ENCODE assay signal across 1 cellular context in the genomic region with DNA sequence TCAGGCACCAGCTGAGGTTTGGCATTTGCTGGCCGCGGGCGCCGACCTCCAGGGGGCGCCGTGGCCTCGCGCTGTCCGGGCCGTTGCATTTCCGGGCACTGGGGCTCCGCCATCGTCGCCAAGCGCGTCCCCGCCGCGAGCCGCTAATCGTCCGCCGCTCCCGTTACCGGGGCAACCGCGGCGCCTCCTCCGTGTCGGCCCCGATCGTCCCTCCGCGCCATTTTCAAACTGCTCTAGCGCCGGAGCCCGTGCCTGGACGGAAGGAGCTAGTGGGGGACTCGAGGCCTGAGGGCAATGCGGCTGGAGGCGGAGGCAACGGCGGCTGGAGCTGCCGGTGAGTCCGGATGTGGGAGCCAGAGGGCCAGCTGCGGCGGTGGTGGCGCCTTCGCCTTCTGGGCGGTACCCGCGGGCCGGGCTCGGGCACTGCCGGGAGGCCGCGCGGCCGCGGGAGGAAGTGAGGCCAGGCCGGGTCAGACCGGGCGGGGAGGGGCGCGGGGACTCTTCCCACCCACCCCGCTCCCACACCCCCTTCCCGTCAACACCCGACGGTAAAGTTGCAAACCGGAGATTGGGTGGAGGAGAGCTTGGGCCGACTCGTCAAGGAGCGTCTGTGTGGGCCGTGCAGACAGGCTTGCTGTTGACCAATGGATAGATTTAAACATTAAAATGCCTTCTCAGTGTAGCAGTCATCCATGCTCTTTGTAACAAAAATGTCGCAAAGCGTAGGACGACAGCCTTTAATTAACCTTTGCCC.
TF ChIP-seq lines count a peak whose summit lies in the region.

A gene with protein sequence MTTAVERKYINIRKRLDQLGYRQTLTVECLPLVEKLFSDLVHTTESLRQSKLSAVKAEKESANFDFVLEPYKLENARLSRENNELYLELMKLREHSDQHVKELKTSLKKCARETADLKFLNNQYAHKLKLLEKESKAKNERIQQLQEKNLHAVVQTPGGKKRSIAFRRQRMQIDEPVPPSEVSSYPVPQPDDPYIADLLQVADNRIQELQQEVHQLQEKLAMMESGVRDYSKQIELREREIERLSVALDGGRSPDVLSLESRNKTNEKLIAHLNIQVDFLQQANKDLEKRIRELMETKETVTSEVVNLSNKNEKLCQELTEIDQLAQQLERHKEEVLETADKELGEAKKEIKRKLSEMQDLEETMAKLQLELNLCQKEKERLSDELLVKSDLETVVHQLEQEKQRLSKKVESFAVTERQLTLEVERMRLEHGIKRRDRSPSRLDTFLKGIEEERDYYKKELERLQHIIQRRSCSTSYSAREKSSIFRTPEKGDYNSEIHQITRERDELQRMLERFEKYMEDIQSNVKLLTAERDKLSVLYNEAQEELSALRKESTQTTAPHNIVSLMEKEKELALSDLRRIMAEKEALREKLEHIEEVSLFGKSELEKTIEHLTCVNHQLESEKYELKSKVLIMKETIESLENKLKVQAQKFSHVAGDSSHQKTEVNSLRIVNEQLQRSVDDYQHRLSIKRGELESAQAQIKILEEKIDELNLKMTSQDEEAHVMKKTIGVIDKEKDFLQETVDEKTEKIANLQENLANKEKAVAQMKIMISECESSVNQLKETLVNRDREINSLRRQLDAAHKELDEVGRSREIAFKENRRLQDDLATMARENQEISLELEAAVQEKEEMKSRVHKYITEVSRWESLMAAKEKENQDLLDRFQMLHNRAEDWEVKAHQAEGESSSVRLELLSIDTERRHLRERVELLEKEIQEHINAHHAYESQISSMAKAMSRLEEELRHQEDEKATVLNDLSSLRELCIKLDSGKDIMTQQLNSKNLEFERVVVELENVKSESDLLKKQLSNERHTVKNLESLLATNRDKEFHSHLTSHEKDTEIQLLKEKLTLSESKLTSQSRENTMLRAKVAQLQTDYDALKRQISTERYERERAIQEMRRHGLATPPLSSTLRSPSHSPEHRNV (plus strand): TSS at position 220 of the 754 bp plus-strand sequence. CDS start 3,186 bp downstream, outside the sequence.

TF ChIP-seq in HepG2, 621 proteins besides CTCF, POLR2A, EP300 and RAD21 (continued from another document and continues in another):
- TF ChIP-seq, protein P1, sequence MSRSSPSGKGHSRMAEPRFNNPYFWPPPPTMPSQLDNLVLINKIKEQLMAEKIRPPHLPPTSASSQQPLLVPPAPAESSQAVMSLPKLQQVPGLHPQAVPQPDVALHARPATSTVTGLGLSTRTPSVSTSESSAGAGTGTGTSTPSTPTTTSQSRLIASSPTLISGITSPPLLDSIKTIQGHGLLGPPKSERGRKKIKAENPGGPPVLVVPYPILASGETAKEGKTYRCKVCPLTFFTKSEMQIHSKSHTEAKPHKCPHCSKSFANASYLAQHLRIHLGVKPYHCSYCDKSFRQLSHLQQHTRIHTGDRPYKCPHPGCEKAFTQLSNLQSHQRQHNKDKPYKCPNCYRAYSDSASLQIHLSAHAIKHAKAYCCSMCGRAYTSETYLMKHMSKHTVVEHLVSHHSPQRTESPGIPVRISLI (CRISPR knock-in tag; IDR thresholded peaks at IDR 0.05; ENCODE audit: borderline replicate concordance): no peak
- TF ChIP-seq, protein P2, sequence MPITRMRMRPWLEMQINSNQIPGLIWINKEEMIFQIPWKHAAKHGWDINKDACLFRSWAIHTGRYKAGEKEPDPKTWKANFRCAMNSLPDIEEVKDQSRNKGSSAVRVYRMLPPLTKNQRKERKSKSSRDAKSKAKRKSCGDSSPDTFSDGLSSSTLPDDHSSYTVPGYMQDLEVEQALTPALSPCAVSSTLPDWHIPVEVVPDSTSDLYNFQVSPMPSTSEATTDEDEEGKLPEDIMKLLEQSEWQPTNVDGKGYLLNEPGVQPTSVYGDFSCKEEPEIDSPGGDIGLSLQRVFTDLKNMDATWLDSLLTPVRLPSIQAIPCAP (CRISPR knock-in tag; IDR thresholded peaks at IDR 0.05; ENCODE audit: low read depth): no peak
- no peak for TF ChIP-seq ZNF816 (CRISPR knock-in tag; IDR thresholded peaks at IDR 0.05; ENCODE audit: borderline replicate concordance)
- no peak for TF ChIP-seq STAT5B (CRISPR knock-in tag; IDR thresholded peaks at IDR 0.05)
- TF ChIP-seq CENPT (CRISPR knock-in tag; IDR thresholded peaks at IDR 0.05; ENCODE audit: low read depth): 0 out of 2 replicates have a peak, but pooled peaks have one; percentile 78
- TF ChIP-seq NFKB2 (CRISPR knock-in tag; IDR thresholded peaks at IDR 0.05; ENCODE audit: borderline replicate concordance): peak; percentile 97
- peak; percentile 53 for TF ChIP-seq RBM22 (optimal IDR thresholded peaks at IDR 0.05; ENCODE audit: low read length)
- TF ChIP-seq TOE1 (CRISPR knock-in tag; IDR thresholded peaks at IDR 0.05): peak; percentile 37; the same call in 1 of the 2 replicates
- TF ChIP-seq MEIS1 (CRISPR knock-in tag; IDR thresholded peaks at IDR 0.05; ENCODE audit: borderline replicate concordance): no peak
- no peak; the same call in 1 of the 2 replicates for TF ChIP-seq ZNF292 (CRISPR knock-in tag; IDR thresholded peaks at IDR 0.05; ENCODE audit: borderline replicate concordance, low read depth)
- TF ChIP-seq HES4 (CRISPR knock-in tag; IDR thresholded peaks at IDR 0.05; ENCODE audit: borderline replicate concordance): no peak; the same call in 1 of the 2 replicates
- TF ChIP-seq NONO (IDR thresholded peaks at IDR 0.05): no peak
- peak; percentile 97 for TF ChIP-seq NONO (CRISPR knock-in tag; conservative IDR thresholded peaks at IDR 0.05)
- TF ChIP-seq CBFB (CRISPR knock-in tag; IDR thresholded peaks at IDR 0.05): peak; percentile 49; the same call in 1 of the 2 replicates
- TF ChIP-seq HDAC6 (IDR thresholded peaks at IDR 0.05; ENCODE audit: low read depth, low read length): no peak
- peak; percentile 76 for TF ChIP-seq NR2C2 (CRISPR knock-in tag; IDR thresholded peaks at IDR 0.05; ENCODE audit: borderline replicate concordance)
- no peak for TF ChIP-seq ZNF644 (CRISPR knock-in tag; IDR thresholded peaks at IDR 0.05; ENCODE audit: low read depth)
- TF ChIP-seq MAF1 (CRISPR knock-in tag; IDR thresholded peaks at IDR 0.05; ENCODE audit: borderline replicate concordance): 0 out of 2 replicates have a peak, but pooled peaks have one; percentile 85
- TF ChIP-seq, protein P3, sequence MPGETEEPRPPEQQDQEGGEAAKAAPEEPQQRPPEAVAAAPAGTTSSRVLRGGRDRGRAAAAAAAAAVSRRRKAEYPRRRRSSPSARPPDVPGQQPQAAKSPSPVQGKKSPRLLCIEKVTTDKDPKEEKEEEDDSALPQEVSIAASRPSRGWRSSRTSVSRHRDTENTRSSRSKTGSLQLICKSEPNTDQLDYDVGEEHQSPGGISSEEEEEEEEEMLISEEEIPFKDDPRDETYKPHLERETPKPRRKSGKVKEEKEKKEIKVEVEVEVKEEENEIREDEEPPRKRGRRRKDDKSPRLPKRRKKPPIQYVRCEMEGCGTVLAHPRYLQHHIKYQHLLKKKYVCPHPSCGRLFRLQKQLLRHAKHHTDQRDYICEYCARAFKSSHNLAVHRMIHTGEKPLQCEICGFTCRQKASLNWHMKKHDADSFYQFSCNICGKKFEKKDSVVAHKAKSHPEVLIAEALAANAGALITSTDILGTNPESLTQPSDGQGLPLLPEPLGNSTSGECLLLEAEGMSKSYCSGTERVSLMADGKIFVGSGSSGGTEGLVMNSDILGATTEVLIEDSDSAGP (CRISPR knock-in tag; IDR thresholded peaks at IDR 0.05; ENCODE audit: borderline replicate concordance): peak; percentile 93
- TF ChIP-seq SNRNP70 (IDR thresholded peaks at IDR 0.05; ENCODE audit: low read depth, low read length): no peak
- peak; percentile 85; the same call in 1 of the 2 replicates for TF ChIP-seq KAT7 (CRISPR knock-in tag; IDR thresholded peaks at IDR 0.05; ENCODE audit: borderline replicate concordance)
- TF ChIP-seq, protein P4, sequence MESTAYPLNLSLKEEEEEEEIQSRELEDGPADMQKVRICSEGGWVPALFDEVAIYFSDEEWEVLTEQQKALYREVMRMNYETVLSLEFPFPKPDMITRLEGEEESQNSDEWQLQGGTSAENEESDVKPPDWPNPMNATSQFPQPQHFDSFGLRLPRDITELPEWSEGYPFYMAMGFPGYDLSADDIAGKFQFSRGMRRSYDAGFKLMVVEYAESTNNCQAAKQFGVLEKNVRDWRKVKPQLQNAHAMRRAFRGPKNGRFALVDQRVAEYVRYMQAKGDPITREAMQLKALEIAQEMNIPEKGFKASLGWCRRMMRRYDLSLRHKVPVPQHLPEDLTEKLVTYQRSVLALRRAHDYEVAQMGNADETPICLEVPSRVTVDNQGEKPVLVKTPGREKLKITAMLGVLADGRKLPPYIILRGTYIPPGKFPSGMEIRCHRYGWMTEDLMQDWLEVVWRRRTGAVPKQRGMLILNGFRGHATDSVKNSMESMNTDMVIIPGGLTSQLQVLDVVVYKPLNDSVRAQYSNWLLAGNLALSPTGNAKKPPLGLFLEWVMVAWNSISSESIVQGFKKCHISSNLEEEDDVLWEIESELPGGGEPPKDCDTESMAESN (CRISPR knock-in tag; conservative IDR thresholded peaks at IDR 0.05): peak; percentile 92
- 0 out of 2 replicates have a peak, but pooled peaks have one; percentile 23 for TF ChIP-seq KLF13 (CRISPR knock-in tag; IDR thresholded peaks at IDR 0.05)
- TF ChIP-seq ZNF567 (CRISPR knock-in tag; IDR thresholded peaks at IDR 0.05; ENCODE audit: borderline replicate concordance): peak; percentile 59
- TF ChIP-seq PPARG (CRISPR knock-in tag; conservative IDR thresholded peaks at IDR 0.05): peak; percentile 35; the same call in 1 of the 2 replicates
- peak; percentile 34; the same call in 1 of the 2 replicates for TF ChIP-seq HNF4A (CRISPR knock-in tag; IDR thresholded peaks at IDR 0.05)
- no peak for TF ChIP-seq TCF7L2 (IDR thresholded peaks at IDR 0.05; ENCODE audit: low read depth, low read length)
- TF ChIP-seq ZBTB3 (CRISPR knock-in tag; IDR thresholded peaks at IDR 0.05; ENCODE audit: borderline replicate concordance, low read depth): no peak
- no peak for TF ChIP-seq MAFK (conservative IDR thresholded peaks at IDR 0.05 in 1 of 2, IDR thresholded peaks at IDR 0.05 in 1 of 2; ENCODE audit: low read length in 2 of 2)
- TF ChIP-seq ZNF614 (CRISPR knock-in tag; IDR thresholded peaks at IDR 0.05; ENCODE audit: borderline replicate concordance): peak; percentile 72; the same call in 1 of the 2 replicates
- peak; percentile 89 for TF ChIP-seq AHR (CRISPR knock-in tag; IDR thresholded peaks at IDR 0.05)
- peak; percentile 69 for TF ChIP-seq ZNF431 (CRISPR knock-in tag; IDR thresholded peaks at IDR 0.05; ENCODE audit: borderline replicate concordance, low read depth)
- TF ChIP-seq, protein P5, sequence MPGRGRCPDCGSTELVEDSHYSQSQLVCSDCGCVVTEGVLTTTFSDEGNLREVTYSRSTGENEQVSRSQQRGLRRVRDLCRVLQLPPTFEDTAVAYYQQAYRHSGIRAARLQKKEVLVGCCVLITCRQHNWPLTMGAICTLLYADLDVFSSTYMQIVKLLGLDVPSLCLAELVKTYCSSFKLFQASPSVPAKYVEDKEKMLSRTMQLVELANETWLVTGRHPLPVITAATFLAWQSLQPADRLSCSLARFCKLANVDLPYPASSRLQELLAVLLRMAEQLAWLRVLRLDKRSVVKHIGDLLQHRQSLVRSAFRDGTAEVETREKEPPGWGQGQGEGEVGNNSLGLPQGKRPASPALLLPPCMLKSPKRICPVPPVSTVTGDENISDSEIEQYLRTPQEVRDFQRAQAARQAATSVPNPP (CRISPR knock-in tag; IDR thresholded peaks at IDR 0.05): peak; percentile 95
- TF ChIP-seq FLYWCH1 (CRISPR knock-in tag; IDR thresholded peaks at IDR 0.05): peak; percentile 77
- TF ChIP-seq, protein P6, sequence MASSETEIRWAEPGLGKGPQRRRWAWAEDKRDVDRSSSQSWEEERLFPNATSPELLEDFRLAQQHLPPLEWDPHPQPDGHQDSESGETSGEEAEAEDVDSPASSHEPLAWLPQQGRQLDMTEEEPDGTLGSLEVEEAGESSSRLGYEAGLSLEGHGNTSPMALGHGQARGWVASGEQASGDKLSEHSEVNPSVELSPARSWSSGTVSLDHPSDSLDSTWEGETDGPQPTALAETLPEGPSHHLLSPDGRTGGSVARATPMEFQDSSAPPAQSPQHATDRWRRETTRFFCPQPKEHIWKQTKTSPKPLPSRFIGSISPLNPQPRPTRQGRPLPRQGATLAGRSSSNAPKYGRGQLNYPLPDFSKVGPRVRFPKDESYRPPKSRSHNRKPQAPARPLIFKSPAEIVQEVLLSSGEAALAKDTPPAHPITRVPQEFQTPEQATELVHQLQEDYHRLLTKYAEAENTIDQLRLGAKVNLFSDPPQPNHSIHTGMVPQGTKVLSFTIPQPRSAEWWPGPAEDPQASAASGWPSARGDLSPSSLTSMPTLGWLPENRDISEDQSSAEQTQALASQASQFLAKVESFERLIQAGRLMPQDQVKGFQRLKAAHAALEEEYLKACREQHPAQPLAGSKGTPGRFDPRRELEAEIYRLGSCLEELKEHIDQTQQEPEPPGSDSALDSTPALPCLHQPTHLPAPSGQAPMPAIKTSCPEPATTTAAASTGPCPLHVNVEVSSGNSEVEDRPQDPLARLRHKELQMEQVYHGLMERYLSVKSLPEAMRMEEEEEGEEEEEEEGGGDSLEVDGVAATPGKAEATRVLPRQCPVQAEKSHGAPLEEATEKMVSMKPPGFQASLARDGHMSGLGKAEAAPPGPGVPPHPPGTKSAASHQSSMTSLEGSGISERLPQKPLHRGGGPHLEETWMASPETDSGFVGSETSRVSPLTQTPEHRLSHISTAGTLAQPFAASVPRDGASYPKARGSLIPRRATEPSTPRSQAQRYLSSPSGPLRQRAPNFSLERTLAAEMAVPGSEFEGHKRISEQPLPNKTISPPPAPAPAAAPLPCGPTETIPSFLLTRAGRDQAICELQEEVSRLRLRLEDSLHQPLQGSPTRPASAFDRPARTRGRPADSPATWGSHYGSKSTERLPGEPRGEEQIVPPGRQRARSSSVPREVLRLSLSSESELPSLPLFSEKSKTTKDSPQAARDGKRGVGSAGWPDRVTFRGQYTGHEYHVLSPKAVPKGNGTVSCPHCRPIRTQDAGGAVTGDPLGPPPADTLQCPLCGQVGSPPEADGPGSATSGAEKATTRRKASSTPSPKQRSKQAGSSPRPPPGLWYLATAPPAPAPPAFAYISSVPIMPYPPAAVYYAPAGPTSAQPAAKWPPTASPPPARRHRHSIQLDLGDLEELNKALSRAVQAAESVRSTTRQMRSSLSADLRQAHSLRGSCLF (CRISPR knock-in tag; IDR thresholded peaks at IDR 0.05; ENCODE audit: borderline replicate concordance): no peak
- TF ChIP-seq SMARCC2 (IDR thresholded peaks at IDR 0.05): no peak
- TF ChIP-seq NFYB (CRISPR knock-in tag; IDR thresholded peaks at IDR 0.05): no peak
- 0 out of 2 replicates have a peak, but pooled peaks have one; percentile 27 for TF ChIP-seq ATAD3A (CRISPR knock-in tag; IDR thresholded peaks at IDR 0.05)
- TF ChIP-seq ZNF768 (CRISPR knock-in tag; IDR thresholded peaks at IDR 0.05): peak; percentile 77
- TF ChIP-seq SRSF9 (IDR thresholded peaks at IDR 0.05; ENCODE audit: borderline replicate concordance, insufficient read depth, low read depth, low read length, poor library complexity, severe bottlenecking): no peak
